In genomic region chr17:41421617-41422016, GRCh38 we compare ENCODE assay signal across 2 cellular contexts.
TF ChIP-seq lines count a peak whose summit lies in the region.

No MANE protein-coding gene starts in this region.

TF ChIP-seq in IMR-90, 13 proteins besides CTCF, POLR2A, EP300 and RAD21:
- TF ChIP-seq CHD1 (IDR thresholded peaks at IDR 0.05; ENCODE audit: low read depth, low read length) (no peak), SMC3 (IDR thresholded peaks at IDR 0.05; ENCODE audit: low read depth, low read length) (no peak), MAZ (IDR thresholded peaks at IDR 0.05; ENCODE audit: borderline replicate concordance, low read depth, low read length) (no peak), BHLHE40 (IDR thresholded peaks at IDR 0.05; ENCODE audit: low read depth, low read length) (no peak), NFE2L2 (IDR thresholded peaks at IDR 0.05; ENCODE audit: low read depth, low read length) (no peak), RCOR1 (IDR thresholded peaks at IDR 0.05; ENCODE audit: insufficient replicate concordance, low read length) (no peak)

TF ChIP-seq in HepG2, 621 proteins besides CTCF, POLR2A, EP300 and RAD21:
- no peak for TF ChIP-seq ZNF670 (CRISPR knock-in tag; IDR thresholded peaks at IDR 0.05; ENCODE audit: borderline replicate concordance)
- TF ChIP-seq ZNF737 (CRISPR knock-in tag; IDR thresholded peaks at IDR 0.05; ENCODE audit: borderline replicate concordance): no peak
- TF ChIP-seq ELF4 (CRISPR knock-in tag; IDR thresholded peaks at IDR 0.05; ENCODE audit: borderline replicate concordance): no peak
- no peak for TF ChIP-seq TAF15 (IDR thresholded peaks at IDR 0.05; ENCODE audit: low read depth, low read length, poor library complexity, severe bottlenecking)
- TF ChIP-seq HMG20B (CRISPR knock-in tag; conservative IDR thresholded peaks at IDR 0.05): no peak
- no peak for TF ChIP-seq ZNF451 (CRISPR knock-in tag; IDR thresholded peaks at IDR 0.05)
- TF ChIP-seq RBAK (CRISPR knock-in tag; IDR thresholded peaks at IDR 0.05): no peak
- TF ChIP-seq FOXA3 (CRISPR knock-in tag; IDR thresholded peaks at IDR 0.05): no peak
- TF ChIP-seq SETDB1 (CRISPR knock-in tag; IDR thresholded peaks at IDR 0.05; ENCODE audit: borderline replicate concordance): no peak
- no peak for TF ChIP-seq ZNF501 (CRISPR knock-in tag; IDR thresholded peaks at IDR 0.05)
- no peak for TF ChIP-seq HNRNPLL (IDR thresholded peaks at IDR 0.05; ENCODE audit: low read depth, low read length, poor library complexity, severe bottlenecking)
- TF ChIP-seq, protein P1, sequence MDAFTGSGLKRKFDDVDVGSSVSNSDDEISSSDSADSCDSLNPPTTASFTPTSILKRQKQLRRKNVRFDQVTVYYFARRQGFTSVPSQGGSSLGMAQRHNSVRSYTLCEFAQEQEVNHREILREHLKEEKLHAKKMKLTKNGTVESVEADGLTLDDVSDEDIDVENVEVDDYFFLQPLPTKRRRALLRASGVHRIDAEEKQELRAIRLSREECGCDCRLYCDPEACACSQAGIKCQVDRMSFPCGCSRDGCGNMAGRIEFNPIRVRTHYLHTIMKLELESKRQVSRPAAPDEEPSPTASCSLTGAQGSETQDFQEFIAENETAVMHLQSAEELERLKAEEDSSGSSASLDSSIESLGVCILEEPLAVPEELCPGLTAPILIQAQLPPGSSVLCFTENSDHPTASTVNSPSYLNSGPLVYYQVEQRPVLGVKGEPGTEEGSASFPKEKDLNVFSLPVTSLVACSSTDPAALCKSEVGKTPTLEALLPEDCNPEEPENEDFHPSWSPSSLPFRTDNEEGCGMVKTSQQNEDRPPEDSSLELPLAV (CRISPR knock-in tag; conservative IDR thresholded peaks at IDR 0.05; ENCODE audit: low read depth): no peak
- no peak for TF ChIP-seq ARID4A (CRISPR knock-in tag; IDR thresholded peaks at IDR 0.05; ENCODE audit: borderline replicate concordance)
- TF ChIP-seq ZNF660 (CRISPR knock-in tag; IDR thresholded peaks at IDR 0.05; ENCODE audit: borderline replicate concordance, low read depth): no peak
- no peak for TF ChIP-seq ZNF160 (CRISPR knock-in tag; IDR thresholded peaks at IDR 0.05)
- no peak for TF ChIP-seq SRSF9 (IDR thresholded peaks at IDR 0.05; ENCODE audit: borderline replicate concordance, insufficient read depth, low read depth, low read length, poor library complexity, severe bottlenecking)
- TF ChIP-seq DNMT3B (CRISPR knock-in tag; conservative IDR thresholded peaks at IDR 0.05): no peak
- no peak for TF ChIP-seq SNAPC2 (CRISPR knock-in tag; IDR thresholded peaks at IDR 0.05)
- TF ChIP-seq, protein P2, sequence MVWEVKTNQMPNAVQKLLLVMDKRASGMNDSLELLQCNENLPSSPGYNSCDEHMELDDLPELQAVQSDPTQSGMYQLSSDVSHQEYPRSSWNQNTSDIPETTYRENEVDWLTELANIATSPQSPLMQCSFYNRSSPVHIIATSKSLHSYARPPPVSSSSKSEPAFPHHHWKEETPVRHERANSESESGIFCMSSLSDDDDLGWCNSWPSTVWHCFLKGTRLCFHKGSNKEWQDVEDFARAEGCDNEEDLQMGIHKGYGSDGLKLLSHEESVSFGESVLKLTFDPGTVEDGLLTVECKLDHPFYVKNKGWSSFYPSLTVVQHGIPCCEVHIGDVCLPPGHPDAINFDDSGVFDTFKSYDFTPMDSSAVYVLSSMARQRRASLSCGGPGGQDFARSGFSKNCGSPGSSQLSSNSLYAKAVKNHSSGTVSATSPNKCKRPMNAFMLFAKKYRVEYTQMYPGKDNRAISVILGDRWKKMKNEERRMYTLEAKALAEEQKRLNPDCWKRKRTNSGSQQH (CRISPR knock-in tag; IDR thresholded peaks at IDR 0.05; ENCODE audit: low read depth): no peak
- TF ChIP-seq ZBTB7A (CRISPR knock-in tag; IDR thresholded peaks at IDR 0.05): no peak
